In the genomic region with DNA sequence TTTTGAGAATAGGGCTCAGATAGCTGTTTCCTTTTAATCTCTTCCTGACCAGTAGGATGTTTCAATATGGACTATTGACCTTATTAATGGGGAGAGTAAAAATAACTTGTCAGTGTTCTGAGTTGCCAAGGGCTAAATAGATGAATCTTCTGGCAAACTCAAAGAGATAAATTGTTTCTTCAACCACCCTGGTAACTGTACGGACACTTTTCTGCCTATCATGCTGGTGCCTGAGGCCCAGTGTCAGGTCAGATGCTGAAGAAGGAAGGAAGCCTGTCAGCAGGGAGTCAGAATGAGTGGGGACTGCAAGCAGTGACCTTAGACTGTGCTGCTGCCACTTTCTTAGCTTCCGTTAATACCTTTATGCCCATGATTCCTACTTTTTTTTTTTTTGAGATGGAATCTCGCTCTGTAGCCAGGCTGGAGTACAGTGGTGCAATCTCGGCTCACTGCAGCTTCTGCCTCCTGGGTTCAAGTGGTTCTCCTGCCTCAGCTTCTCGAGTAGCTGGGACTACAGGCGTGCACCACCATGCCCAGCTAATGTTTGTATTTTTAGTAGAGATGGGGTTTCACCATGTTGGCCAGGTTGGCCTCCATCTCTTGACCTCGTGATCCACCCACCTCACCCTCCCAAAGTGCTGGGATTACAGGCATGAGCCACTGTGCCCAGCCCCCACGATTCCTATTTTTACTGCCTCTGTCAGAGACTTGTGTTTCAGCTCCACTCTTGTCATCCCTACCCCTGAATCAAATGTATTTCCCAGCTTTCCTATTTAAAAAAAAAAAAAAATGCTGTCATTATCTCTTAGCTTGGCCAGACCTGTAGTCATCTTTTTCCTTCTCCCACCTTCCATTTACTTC, we compare ENCODE assay signal across 25 cellular contexts. TPM values are rescaled to one million over a fixed set of nuclear protein-coding genes. Genes with fewer than 3 reads are reported as not detected.
A peak's percentile ranks its signal among the peaks of the same experiment; 100 is the strongest.
DNase-seq lines count a peak whose midpoint lies in the region; ATAC-seq and TF ChIP-seq lines count a peak whose summit lies in the region.
"Had no signal": no experiment of that assay in that cellular context is flagged by ENCODE, and none has a peak within 500 bp of the region (broad histone marks: within the 10 kb centered on the region; RNA-seq: fewer than 3 reads in every experiment).

No MANE protein-coding gene starts in this region.

- peaks cover 23 to 70% (median 45%) of the 10 kb centered on the region in 4 donors for H3K4me1 Mint-ChIP-seq in CD4-positive, CD25-positive, alpha-beta regulatory T cell
- H3K4me1 Mint-ChIP-seq in central memory CD8-positive, alpha-beta T cell, result peaks cover 68% of the 10 kb centered on the region
- H3K4me1 Mint-ChIP-seq in nephron progenitor cell, result peaks cover 14% of the 10 kb centered on the region
- H3K4me1 Mint-ChIP-seq in activated T-helper 1 cell treated with anti-CD3 and anti-CD28 coated beads, Interleukin-12 subunit alpha, Interleukin-12 subunit beta, Interleukin-2, Interleukin-4 antibody, amounts not matched to agents 30 ng/mL and 10 ng/mL and 1 ng/mL, durations not matched to agents 14 hours and 24 hours and 36 hours (ENCODE audit: low read depth), result peaks cover 55% of the 10 kb centered on the region

- no peak overlapping the region for H3K27ac ChIP-seq in CD4-positive, CD25-positive, alpha-beta regulatory T cell (ENCODE audit: insufficient read depth, low read length, poor library complexity, severe bottlenecking)
- H3K27ac ChIP-seq: ovary had no signal

- peaks cover 35% of the 10 kb centered on the region for H3K36me3 ChIP-seq in CD4-positive, CD25-positive, alpha-beta regulatory T cell (ENCODE audit: control insufficient read depth, insufficient read depth, low read length)
- H3K36me3 ChIP-seq: ovary had no signal

- DNase-seq in CD4-positive, CD25-positive, alpha-beta regulatory T cell, result no peak
- DNase-seq in COLO829 (ENCODE audit: low spot score) (peak; percentile 38), nephron progenitor cell (no peak), cerebellar nuclear complex (lab: John Stamatoyannopoulos, UW) (no peak)
- DNase-seq in central memory CD8-positive, alpha-beta T cell (ENCODE audit: low spot score in 2 of 2), result no peak
- DNase-seq in activated T-helper 1 cell treated with anti-CD3 and anti-CD28 coated beads, Interleukin-12 subunit alpha, Interleukin-12 subunit beta, Interleukin-2, Interleukin-4 antibody, amounts not matched to agents 30 ng/mL and 10 ng/mL and 1 ng/mL, durations not matched to agents 14 hours and 24 hours and 36 hours (ENCODE audit: low spot score), result no peak
- DNase-seq: activated B cell treated with CpG ODN at 0.5 μM for 24 hours; activated CD8-positive, alpha-beta memory T cell treated with anti-CD3 and anti-CD28 coated beads, Interleukin-2, amount 50 U/mL, for 4 hours; caudate nucleus; DMS 273 treated with DMSO at 0.1 percent for 48 hours; Kasumi-1; left lung; naive B cell; NCI-H1436 treated with DMSO at 0.1 percent for 48 hours; NCI-H2107; ovary; right cardiac atrium; RPMI8226; spleen; stimulated activated CD4-positive, alpha-beta T cell treated with anti-CD3 and anti-CD28 coated beads, Interleukin-2, amount 100 ng/mL, for 48 hours; T-helper 2 cell had no signal

- no peaks in the 10 kb centered on the region for H3K9me3 ChIP-seq in CD4-positive, CD25-positive, alpha-beta regulatory T cell (ENCODE audit: control insufficient read depth in 2 of 2, low read length in 2 of 2)
- H3K9me3 ChIP-seq: left lung, ovary, spleen had no signal

- H3K9me3 Mint-ChIP-seq in CD4-positive, CD25-positive, alpha-beta regulatory T cell, result no peaks in the 10 kb centered on the region
- H3K9me3 Mint-ChIP-seq in central memory CD8-positive, alpha-beta T cell, result no peaks in the 10 kb centered on the region
- no peaks in the 10 kb centered on the region for H3K9me3 Mint-ChIP-seq in nephron progenitor cell
- H3K9me3 Mint-ChIP-seq in activated T-helper 1 cell treated with anti-CD3 and anti-CD28 coated beads, Interleukin-12 subunit alpha, Interleukin-12 subunit beta, Interleukin-2, Interleukin-4 antibody, amounts not matched to agents 30 ng/mL and 10 ng/mL and 1 ng/mL, durations not matched to agents 14 hours and 24 hours and 36 hours, result no peaks in the 10 kb centered on the region
- H3K9me3 Mint-ChIP-seq: activated B cell treated with CpG ODN at 0.5 μM for 24 hours; activated T-helper 2 cell treated with anti-CD3 and anti-CD28 coated beads, Interferon-gamma antibody, Interleukin-2, Interleukin-4, amounts not matched to agents 10 μg/mL and 5 μg/mL and 100 μg/mL, durations not matched to agents 14 hours and 24 hours and 36 hours; CD14-positive monocyte; dendritic cell treated with granulocyte-macrophage colony-stimulating factor and Interleukin-4, amounts not matched to agents 40 ng/mL and 50 ng/mL, for 4 days; naive B cell had no signal

- H3K4me3 ChIP-seq in CD4-positive, CD25-positive, alpha-beta regulatory T cell (ENCODE audit: low read depth, low read length), result no peak overlapping the region
- H3K4me3 ChIP-seq: left lung, ovary, spleen had no signal

- peaks cover 36% of the 10 kb centered on the region for H3K4me1 ChIP-seq in CD4-positive, CD25-positive, alpha-beta regulatory T cell (ENCODE audit: control insufficient read depth, insufficient read depth, low read length, poor library complexity, severe bottlenecking)

- peak overlapping the region; percentile 3 to 74 (median 43) for H3K27ac Mint-ChIP-seq in CD4-positive, CD25-positive, alpha-beta regulatory T cell
- peak overlapping the region; percentile 68 for H3K27ac Mint-ChIP-seq in central memory CD8-positive, alpha-beta T cell (ENCODE audit: low read depth)
- H3K27ac Mint-ChIP-seq in nephron progenitor cell, result peak overlapping the region; percentile 46
- H3K27ac Mint-ChIP-seq in activated T-helper 1 cell treated with anti-CD3 and anti-CD28 coated beads, Interleukin-12 subunit alpha, Interleukin-12 subunit beta, Interleukin-2, Interleukin-4 antibody, amounts not matched to agents 30 ng/mL and 10 ng/mL and 1 ng/mL, durations not matched to agents 14 hours and 24 hours and 36 hours, result no peak overlapping the region
- H3K27ac Mint-ChIP-seq: activated B cell treated with CpG ODN at 0.5 μM for 24 hours; activated T-helper 2 cell treated with anti-CD3 and anti-CD28 coated beads, Interferon-gamma antibody, Interleukin-2, Interleukin-4, amounts not matched to agents 10 μg/mL and 5 μg/mL and 100 μg/mL, durations not matched to agents 14 hours and 24 hours and 36 hours had no signal

- H3K4me3 Mint-ChIP-seq in CD4-positive, CD25-positive, alpha-beta regulatory T cell, result no peak overlapping the region
- H3K4me3 Mint-ChIP-seq in central memory CD8-positive, alpha-beta T cell, result no peak overlapping the region
- H3K4me3 Mint-ChIP-seq in nephron progenitor cell, result no peak overlapping the region
- H3K4me3 Mint-ChIP-seq in activated T-helper 1 cell treated with anti-CD3 and anti-CD28 coated beads, Interleukin-12 subunit alpha, Interleukin-12 subunit beta, Interleukin-2, Interleukin-4 antibody, amounts not matched to agents 30 ng/mL and 10 ng/mL and 1 ng/mL, durations not matched to agents 14 hours and 24 hours and 36 hours, result no peak overlapping the region
- H3K4me3 Mint-ChIP-seq: activated B cell treated with CpG ODN at 0.5 μM for 24 hours; CD14-positive monocyte; dendritic cell treated with granulocyte-macrophage colony-stimulating factor and Interleukin-4, amounts not matched to agents 40 ng/mL and 50 ng/mL, for 4 days had no signal

- H3K27me3 Mint-ChIP-seq in CD4-positive, CD25-positive, alpha-beta regulatory T cell, result no peaks in the 10 kb centered on the region
- no peaks in the 10 kb centered on the region for H3K27me3 Mint-ChIP-seq in central memory CD8-positive, alpha-beta T cell
- no peaks in the 10 kb centered on the region for H3K27me3 Mint-ChIP-seq in nephron progenitor cell (ENCODE audit: low read depth, poor library complexity)
- no peaks in the 10 kb centered on the region for H3K27me3 Mint-ChIP-seq in activated T-helper 1 cell treated with anti-CD3 and anti-CD28 coated beads, Interleukin-12 subunit alpha, Interleukin-12 subunit beta, Interleukin-2, Interleukin-4 antibody, amounts not matched to agents 30 ng/mL and 10 ng/mL and 1 ng/mL, durations not matched to agents 14 hours and 24 hours and 36 hours (ENCODE audit: insufficient read depth)
- H3K27me3 Mint-ChIP-seq: activated B cell treated with CpG ODN at 0.5 μM for 24 hours; dendritic cell treated with granulocyte-macrophage colony-stimulating factor and Interleukin-4, amounts not matched to agents 40 ng/mL and 50 ng/mL, for 4 days; naive B cell had no signal

- ATAC-seq in CD4-positive, CD25-positive, alpha-beta regulatory T cell (ENCODE audit: low read depth in 2 of 2), result no peak
- no peak for ATAC-seq in central memory CD8-positive, alpha-beta T cell (replicated peaks; ENCODE audit: extremely low read depth, poor library complexity, severe bottlenecking)
- no peak for ATAC-seq in HG02970 (IDR thresholded peaks at IDR 0.05; ENCODE audit: low FRiP score, unreplicated experiment)
- ATAC-seq: left lung, right cardiac atrium had no signal

- TF ChIP-seq CTCF in nephron progenitor cell (IDR thresholded peaks at IDR 0.05), result no peak

- H3K36me3 Mint-ChIP-seq in CD4-positive, CD25-positive, alpha-beta regulatory T cell, result peaks cover 37% of the 10 kb centered on the region
- peaks cover 51% of the 10 kb centered on the region for H3K36me3 Mint-ChIP-seq in central memory CD8-positive, alpha-beta T cell (ENCODE audit: insufficient read depth)
- H3K36me3 Mint-ChIP-seq in nephron progenitor cell (ENCODE audit: low read depth), result peaks cover 58% of the 10 kb centered on the region
- peaks cover 46% of the 10 kb centered on the region for H3K36me3 Mint-ChIP-seq in activated T-helper 1 cell treated with anti-CD3 and anti-CD28 coated beads, Interleukin-12 subunit alpha, Interleukin-12 subunit beta, Interleukin-2, Interleukin-4 antibody, amounts not matched to agents 30 ng/mL and 10 ng/mL and 1 ng/mL, durations not matched to agents 14 hours and 24 hours and 36 hours (ENCODE audit: low read depth)

- no peaks in the 10 kb centered on the region for H3K27me3 ChIP-seq in CD4-positive, CD25-positive, alpha-beta regulatory T cell (ENCODE audit: control insufficient read depth, insufficient read depth, low read length)
- H3K27me3 ChIP-seq: left lung, ovary, spleen had no signal

- intact Hi-C loops in activated T-helper 1 cell treated with anti-CD3 and anti-CD28 coated beads, Interleukin-12 subunit alpha, Interleukin-12 subunit beta, Interleukin-2, Interleukin-4 antibody, amounts not matched to agents 30 ng/mL and 10 ng/mL and 1 ng/mL, durations not matched to agents 14 hours and 24 hours and 36 hours (cut with micrococcal nuclease), result no loop called here

RNA-seq across cellular contexts. Expression of gene TGFBR1, which starts 33.7 kb away (rescaled TPM):
- 24.9 TPM for total RNA-seq in CD4-positive, CD25-positive, alpha-beta regulatory T cell
- 10 to 100 TPM; 18.0 to 27.0 (median 18.9) TPM for polyA plus RNA-seq in CD4-positive, CD25-positive, alpha-beta regulatory T cell
- 38.5 and 42.6 TPM in 2 replicates for total RNA-seq in activated T-helper 1 cell treated with anti-CD3 and anti-CD28 coated beads, Interleukin-12 subunit alpha, Interleukin-12 subunit beta, Interleukin-2, Interleukin-4 antibody, amounts not matched to agents 30 ng/mL and 10 ng/mL and 1 ng/mL, durations not matched to agents 14 hours and 24 hours and 36 hours
